Comparison of ENCODE assay signal across 2 cellular contexts in the genomic region with DNA sequence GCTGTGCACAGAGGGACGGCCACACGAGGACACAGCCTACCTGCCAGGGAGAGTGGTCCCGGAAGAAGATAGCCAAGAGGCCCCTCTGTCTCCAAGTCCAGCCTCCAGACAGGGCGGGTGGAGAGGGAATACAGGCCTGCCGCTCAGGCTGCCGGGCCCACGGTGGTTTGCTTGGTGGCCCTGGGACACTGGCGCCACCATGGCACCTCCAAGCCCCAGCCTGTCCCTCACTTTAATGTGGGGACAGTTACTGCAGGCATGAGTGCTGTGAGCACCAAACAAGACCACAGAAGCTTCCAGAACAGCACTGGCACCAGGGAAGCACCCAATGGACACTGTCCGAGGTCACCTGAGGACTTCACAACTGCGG.
TF ChIP-seq lines count a peak whose summit lies in the region.

No MANE protein-coding gene starts in this region.

TF ChIP-seq in SK-N-SH treated with all-trans-retinoic acid at 6 μM for 48 hours, 23 proteins besides CTCF, POLR2A, EP300 and RAD21 (continued from another document):
- no peak for TF ChIP-seq ZFP3 (CRISPR knock-in tag; IDR thresholded peaks at IDR 0.05)
- no peak for TF ChIP-seq ZNF70 (CRISPR knock-in tag; IDR thresholded peaks at IDR 0.05)
- TF ChIP-seq, protein P1, sequence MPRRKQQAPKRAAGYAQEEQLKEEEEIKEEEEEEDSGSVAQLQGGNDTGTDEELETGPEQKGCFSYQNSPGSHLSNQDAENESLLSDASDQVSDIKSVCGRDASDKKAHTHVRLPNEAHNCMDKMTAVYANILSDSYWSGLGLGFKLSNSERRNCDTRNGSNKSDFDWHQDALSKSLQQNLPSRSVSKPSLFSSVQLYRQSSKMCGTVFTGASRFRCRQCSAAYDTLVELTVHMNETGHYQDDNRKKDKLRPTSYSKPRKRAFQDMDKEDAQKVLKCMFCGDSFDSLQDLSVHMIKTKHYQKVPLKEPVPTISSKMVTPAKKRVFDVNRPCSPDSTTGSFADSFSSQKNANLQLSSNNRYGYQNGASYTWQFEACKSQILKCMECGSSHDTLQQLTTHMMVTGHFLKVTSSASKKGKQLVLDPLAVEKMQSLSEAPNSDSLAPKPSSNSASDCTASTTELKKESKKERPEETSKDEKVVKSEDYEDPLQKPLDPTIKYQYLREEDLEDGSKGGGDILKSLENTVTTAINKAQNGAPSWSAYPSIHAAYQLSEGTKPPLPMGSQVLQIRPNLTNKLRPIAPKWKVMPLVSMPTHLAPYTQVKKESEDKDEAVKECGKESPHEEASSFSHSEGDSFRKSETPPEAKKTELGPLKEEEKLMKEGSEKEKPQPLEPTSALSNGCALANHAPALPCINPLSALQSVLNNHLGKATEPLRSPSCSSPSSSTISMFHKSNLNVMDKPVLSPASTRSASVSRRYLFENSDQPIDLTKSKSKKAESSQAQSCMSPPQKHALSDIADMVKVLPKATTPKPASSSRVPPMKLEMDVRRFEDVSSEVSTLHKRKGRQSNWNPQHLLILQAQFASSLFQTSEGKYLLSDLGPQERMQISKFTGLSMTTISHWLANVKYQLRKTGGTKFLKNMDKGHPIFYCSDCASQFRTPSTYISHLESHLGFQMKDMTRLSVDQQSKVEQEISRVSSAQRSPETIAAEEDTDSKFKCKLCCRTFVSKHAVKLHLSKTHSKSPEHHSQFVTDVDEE (CRISPR knock-in tag; IDR thresholded peaks at IDR 0.05) = no peak
- TF ChIP-seq RARB (CRISPR knock-in tag; IDR thresholded peaks at IDR 0.05) = no peak
- TF ChIP-seq, protein P2, sequence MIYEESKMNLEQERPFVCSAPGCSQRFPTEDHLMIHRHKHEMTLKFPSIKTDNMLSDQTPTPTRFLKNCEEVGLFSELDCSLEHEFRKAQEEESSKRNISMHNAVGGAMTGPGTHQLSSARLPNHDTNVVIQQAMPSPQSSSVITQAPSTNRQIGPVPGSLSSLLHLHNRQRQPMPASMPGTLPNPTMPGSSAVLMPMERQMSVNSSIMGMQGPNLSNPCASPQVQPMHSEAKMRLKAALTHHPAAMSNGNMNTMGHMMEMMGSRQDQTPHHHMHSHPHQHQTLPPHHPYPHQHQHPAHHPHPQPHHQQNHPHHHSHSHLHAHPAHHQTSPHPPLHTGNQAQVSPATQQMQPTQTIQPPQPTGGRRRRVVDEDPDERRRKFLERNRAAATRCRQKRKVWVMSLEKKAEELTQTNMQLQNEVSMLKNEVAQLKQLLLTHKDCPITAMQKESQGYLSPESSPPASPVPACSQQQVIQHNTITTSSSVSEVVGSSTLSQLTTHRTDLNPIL (CRISPR knock-in tag; IDR thresholded peaks at IDR 0.05; ENCODE audit: low read depth) = no peak
- no peak for TF ChIP-seq CSDC2 (CRISPR knock-in tag; IDR thresholded peaks at IDR 0.05)
- no peak for TF ChIP-seq OSR1 (CRISPR knock-in tag; IDR thresholded peaks at IDR 0.05)
- no peak for TF ChIP-seq SNAI2 (CRISPR knock-in tag; IDR thresholded peaks at IDR 0.05)
- TF ChIP-seq ARNTL (CRISPR knock-in tag; IDR thresholded peaks at IDR 0.05; ENCODE audit: borderline replicate concordance, low read depth) = no peak
- no peak for TF ChIP-seq ZC3H10 (CRISPR knock-in tag; IDR thresholded peaks at IDR 0.05)
- TF ChIP-seq ISL1 (CRISPR knock-in tag; IDR thresholded peaks at IDR 0.05) = no peak
- no peak for TF ChIP-seq ZFP30 (CRISPR knock-in tag; IDR thresholded peaks at IDR 0.05)
TF ChIP-seq in SK-N-SH treated with all-trans-retinoic acid at 6 μM for 48 hours: peak in this region for 0.

TF ChIP-seq in SK-N-SH, 30 proteins besides CTCF, POLR2A, EP300 and RAD21 (continued from another document):
- TF ChIP-seq, protein P3, sequence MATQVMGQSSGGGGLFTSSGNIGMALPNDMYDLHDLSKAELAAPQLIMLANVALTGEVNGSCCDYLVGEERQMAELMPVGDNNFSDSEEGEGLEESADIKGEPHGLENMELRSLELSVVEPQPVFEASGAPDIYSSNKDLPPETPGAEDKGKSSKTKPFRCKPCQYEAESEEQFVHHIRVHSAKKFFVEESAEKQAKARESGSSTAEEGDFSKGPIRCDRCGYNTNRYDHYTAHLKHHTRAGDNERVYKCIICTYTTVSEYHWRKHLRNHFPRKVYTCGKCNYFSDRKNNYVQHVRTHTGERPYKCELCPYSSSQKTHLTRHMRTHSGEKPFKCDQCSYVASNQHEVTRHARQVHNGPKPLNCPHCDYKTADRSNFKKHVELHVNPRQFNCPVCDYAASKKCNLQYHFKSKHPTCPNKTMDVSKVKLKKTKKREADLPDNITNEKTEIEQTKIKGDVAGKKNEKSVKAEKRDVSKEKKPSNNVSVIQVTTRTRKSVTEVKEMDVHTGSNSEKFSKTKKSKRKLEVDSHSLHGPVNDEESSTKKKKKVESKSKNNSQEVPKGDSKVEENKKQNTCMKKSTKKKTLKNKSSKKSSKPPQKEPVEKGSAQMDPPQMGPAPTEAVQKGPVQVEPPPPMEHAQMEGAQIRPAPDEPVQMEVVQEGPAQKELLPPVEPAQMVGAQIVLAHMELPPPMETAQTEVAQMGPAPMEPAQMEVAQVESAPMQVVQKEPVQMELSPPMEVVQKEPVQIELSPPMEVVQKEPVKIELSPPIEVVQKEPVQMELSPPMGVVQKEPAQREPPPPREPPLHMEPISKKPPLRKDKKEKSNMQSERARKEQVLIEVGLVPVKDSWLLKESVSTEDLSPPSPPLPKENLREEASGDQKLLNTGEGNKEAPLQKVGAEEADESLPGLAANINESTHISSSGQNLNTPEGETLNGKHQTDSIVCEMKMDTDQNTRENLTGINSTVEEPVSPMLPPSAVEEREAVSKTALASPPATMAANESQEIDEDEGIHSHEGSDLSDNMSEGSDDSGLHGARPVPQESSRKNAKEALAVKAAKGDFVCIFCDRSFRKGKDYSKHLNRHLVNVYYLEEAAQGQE (IDR thresholded peaks at IDR 0.05; ENCODE audit: low read depth, low read length) = no peak
- TF ChIP-seq SIN3A (IDR thresholded peaks at IDR 0.05; ENCODE audit: borderline replicate concordance, low read depth, low read length) (no peak), MXI1 (IDR thresholded peaks at IDR 0.05; ENCODE audit: low read depth, low read length) (no peak), CHD2 (IDR thresholded peaks at IDR 0.05; ENCODE audit: low read length, partially characterized antibody) (no peak), TCF12 (IDR thresholded peaks at IDR 0.05) (no peak), GABPA (IDR thresholded peaks at IDR 0.05; ENCODE audit: low read depth) (no peak), POLR2AphosphoS5 (IDR thresholded peaks at IDR 0.05; ENCODE audit: low read depth, low read length) (no peak), EZH2phosphoT487 (IDR thresholded peaks at IDR 0.05; ENCODE audit: borderline replicate concordance, low read depth) (no peak), GATA2 (CRISPR knock-in tag; IDR thresholded peaks at IDR 0.05) (no peak), RCOR1 (IDR thresholded peaks at IDR 0.05; ENCODE audit: low read length) (no peak)
